11 cellular contexts compared by ENCODE assay signal in genomic region chr22:45804986-45805325, GRCh38.
DNase-seq lines count a peak whose midpoint lies in the region; TF ChIP-seq lines count a peak whose summit lies in the region.
"Had no signal": no experiment of that assay in that cellular context is flagged by ENCODE, and none has a peak within 500 bp of the region (broad histone marks: within the 10 kb centered on the region; RNA-seq: fewer than 3 reads in every experiment).

No MANE protein-coding gene starts in this region.

- no peak overlapping the region for H3K27ac ChIP-seq in HL-60 (replicated peaks)
- H3K27ac ChIP-seq in esophagus squamous epithelium, result peak overlapping the region; percentile 40 to 75 (median 61)
- H3K27ac ChIP-seq in smooth muscle cell (ENCODE audit: low read depth), result peak overlapping the region; percentile 58
- no peak overlapping the region for H3K27ac ChIP-seq in CD4-positive, alpha-beta memory T cell (ENCODE audit: low read depth, low read length)
- H3K27ac ChIP-seq: tibial nerve had no signal

- H3K9ac ChIP-seq in smooth muscle cell (ENCODE audit: low read depth), result no peak overlapping the region

- TF ChIP-seq CTCF in HL-60 (IDR thresholded peaks at IDR 0.05; ENCODE audit: insufficient read depth, low read length), result no peak
- TF ChIP-seq CTCF in esophagus squamous epithelium (IDR thresholded peaks at IDR 0.05), result no peak
- no peak for TF ChIP-seq CTCF in smooth muscle cell (IDR thresholded peaks at IDR 0.05; ENCODE audit: borderline replicate concordance, insufficient read depth, poor library complexity, severe bottlenecking)

- H3K4me3 Mint-ChIP-seq in CD4-positive, alpha-beta memory T cell, result no peak overlapping the region
- no peak overlapping the region for H3K4me3 Mint-ChIP-seq in activated CD4-positive, alpha-beta memory T cell treated with anti-CD3 and anti-CD28 coated beads, Interleukin-2, amount 10 ng/mL, durations not matched to agents 7 days and 5 days

- H3K79me2 ChIP-seq in smooth muscle cell (ENCODE audit: low read depth), result peaks cover 26% of the 10 kb centered on the region

- H3F3A ChIP-seq in smooth muscle cell (ENCODE audit: low read depth), result peaks cover 6% of the 10 kb centered on the region

- H3K27me3 ChIP-seq in HL-60 (ENCODE audit: insufficient read depth, poor library complexity, severe bottlenecking), result no peaks in the 10 kb centered on the region
- H3K27me3 ChIP-seq in esophagus squamous epithelium, result no peaks in the 10 kb centered on the region
- no peaks in the 10 kb centered on the region for H3K27me3 ChIP-seq in smooth muscle cell (ENCODE audit: low read depth)
- no peaks in the 10 kb centered on the region for H3K27me3 ChIP-seq in CD4-positive, alpha-beta memory T cell (ENCODE audit: insufficient read depth, low read length)
- H3K27me3 ChIP-seq: tibial nerve had no signal

- POLR2A ChIA-PET in CD4-positive, alpha-beta memory T cell (lab: Charles Lee; ENCODE audit: partially characterized antibody), result no interaction called here
- POLR2A ChIA-PET in activated CD4-positive, alpha-beta memory T cell treated with anti-CD3 and anti-CD28 coated beads, Interleukin-2, amount 10 ng/mL, durations not matched to agents 7 days and 5 days (lab: Charles Lee), result no interaction called here

- intact Hi-C loops in esophagus squamous epithelium (cut with DNase I), result no loop called here
- intact Hi-C loops in CD4-positive, alpha-beta memory T cell (cut with micrococcal nuclease), result no loop called here

- peaks cover 0 to 18% (median 0%) of the 10 kb centered on the region in 3 donors for H3K36me3 ChIP-seq in esophagus squamous epithelium
- H3K36me3 ChIP-seq in smooth muscle cell (ENCODE audit: low read depth), result no peaks in the 10 kb centered on the region
- H3K36me3 ChIP-seq in CD4-positive, alpha-beta memory T cell (ENCODE audit: insufficient read depth, low read length), result no peaks in the 10 kb centered on the region

- H3K4me1 ChIP-seq in esophagus squamous epithelium (peaks cover 6 to 28% (median 8%) of the 10 kb centered on the region in 3 donors), smooth muscle cell (ENCODE audit: low read depth) (no peaks in the 10 kb centered on the region)
- no peaks in the 10 kb centered on the region for H3K4me1 ChIP-seq in CD4-positive, alpha-beta memory T cell (ENCODE audit: insufficient read depth, low read length)

- H3K27me3 Mint-ChIP-seq in CD4-positive, alpha-beta memory T cell, result no peaks in the 10 kb centered on the region
- no peaks in the 10 kb centered on the region for H3K27me3 Mint-ChIP-seq in activated CD4-positive, alpha-beta memory T cell treated with anti-CD3 and anti-CD28 coated beads, Interleukin-2, amount 10 ng/mL, durations not matched to agents 7 days and 5 days

- H3K9me3 ChIP-seq in esophagus squamous epithelium (no peaks in the 10 kb centered on the region), smooth muscle cell (replicated peaks; ENCODE audit: low read depth) (no peaks in the 10 kb centered on the region)
- no peaks in the 10 kb centered on the region for H3K9me3 ChIP-seq in CD4-positive, alpha-beta memory T cell (ENCODE audit: control insufficient read depth in 1 of 2, low read length in 2 of 2)
- H3K9me3 ChIP-seq: tibial nerve had no signal

- H2AFZ ChIP-seq in smooth muscle cell (ENCODE audit: low read depth), result no peak overlapping the region

- 21 to 41% methylated on average over 3 of the region's 3 CpGs for WGBS in esophagus squamous epithelium, 2 donors
- 18% methylated on average over 3 of the region's 3 CpGs for WGBS in smooth muscle cell (ENCODE audit: low lambda C conversion rate)

- DNase-seq in HL-60 (ENCODE audit: low read depth in 1 of 2, low spot score in 1 of 2), result peak; percentile 6
- peak; percentile 95 for DNase-seq in RPMI7951 (ENCODE audit: low read depth)
- DNase-seq in esophagus squamous epithelium (lab: John Stamatoyannopoulos, UW), result no peak
- DNase-seq in smooth muscle cell (lab: John Stamatoyannopoulos, UW; ENCODE audit: unreplicated experiment), result no peak
- DNase-seq in hypothalamus (lab: John Stamatoyannopoulos, UW), result no peak
- DNase-seq in AML-193 (lab: John Stamatoyannopoulos, UW), result no peak
- DNase-seq in CD4-positive, alpha-beta memory T cell, result no peak
- DNase-seq in activated CD4-positive, alpha-beta memory T cell treated with anti-CD3 and anti-CD28 coated beads, Interleukin-2, amount 10 ng/mL, durations not matched to agents 7 days and 5 days, result no peak
- DNase-seq: activated effector memory CD4-positive, alpha-beta T cell treated with anti-CD3 and anti-CD28 coated beads, Interleukin-2, amount 50 U/mL, for 16 hours; NCI-H446 had no signal

- H4K20me1 ChIP-seq in smooth muscle cell (ENCODE audit: low read depth), result peaks cover 42% of the 10 kb centered on the region

- peaks cover 52 to 58% of the 10 kb centered on the region in 2 donors for H3K36me3 Mint-ChIP-seq in CD4-positive, alpha-beta memory T cell
- peaks cover 7% of the 10 kb centered on the region for H3K36me3 Mint-ChIP-seq in activated CD4-positive, alpha-beta memory T cell treated with anti-CD3 and anti-CD28 coated beads, Interleukin-2, amount 10 ng/mL, durations not matched to agents 7 days and 5 days (ENCODE audit: low read depth)

- peaks cover 0 to 12% (median 4%) of the 10 kb centered on the region in 4 donors for H3K4me1 Mint-ChIP-seq in CD4-positive, alpha-beta memory T cell
- peaks cover 4% of the 10 kb centered on the region for H3K4me1 Mint-ChIP-seq in activated CD4-positive, alpha-beta memory T cell treated with anti-CD3 and anti-CD28 coated beads, Interleukin-2, amount 10 ng/mL, durations not matched to agents 7 days and 5 days

- H3K4me3 ChIP-seq in HL-60 (replicated peaks; ENCODE audit: insufficient read depth, low read length) (no peak overlapping the region), esophagus squamous epithelium (no peak overlapping the region), smooth muscle cell (no peak overlapping the region)
- H3K4me3 ChIP-seq in CD4-positive, alpha-beta memory T cell (ENCODE audit: low read length in 2 of 2), result no peak overlapping the region
- H3K4me3 ChIP-seq: tibial nerve had no signal

- TF ChIP-seq POLR2A in esophagus squamous epithelium (IDR thresholded peaks at IDR 0.05), result no peak

- H3K9me3 Mint-ChIP-seq in CD4-positive, alpha-beta memory T cell, result peaks cover 0 to 2% (median 0%) of the 10 kb centered on the region in 8 donors
- no peaks in the 10 kb centered on the region for H3K9me3 Mint-ChIP-seq in activated CD4-positive, alpha-beta memory T cell treated with anti-CD3 and anti-CD28 coated beads, Interleukin-2, amount 10 ng/mL, durations not matched to agents 7 days and 5 days

- peak overlapping the region; percentile 10 for H3K4me2 ChIP-seq in smooth muscle cell

- no peak overlapping the region for H3K27ac Mint-ChIP-seq in CD4-positive, alpha-beta memory T cell
- no peak overlapping the region for H3K27ac Mint-ChIP-seq in activated CD4-positive, alpha-beta memory T cell treated with anti-CD3 and anti-CD28 coated beads, Interleukin-2, amount 10 ng/mL, durations not matched to agents 7 days and 5 days

- CTCF ChIA-PET in CD4-positive, alpha-beta memory T cell (lab: Charles Lee; ENCODE audit: partially characterized antibody), result no interaction called here
- CTCF ChIA-PET in activated CD4-positive, alpha-beta memory T cell treated with anti-CD3 and anti-CD28 coated beads, Interleukin-2, amount 10 ng/mL, durations not matched to agents 7 days and 5 days (lab: Charles Lee), result no interaction called here

Comparison
In these comparisons a context has a peak if more than half of its experiments do, and no peak if none do; other contexts are left out.
1. DNase-seq: peak in HL-60 (2 of 2) and RPMI7951 (single experiment); none in esophagus squamous epithelium (single experiment), smooth muscle cell (single experiment), hypothalamus (0 of 51), AML-193 (0 of 2), CD4-positive, alpha-beta memory T cell (0 of 5) and activated CD4-positive, alpha-beta memory T cell treated with anti-CD3 and anti-CD28 coated beads, Interleukin-2, amount 10 ng/mL, durations not matched to agents 7 days and 5 days (single experiment).
2. H3K27ac ChIP-seq: peak in esophagus squamous epithelium (4 of 4) and smooth muscle cell (single experiment); none in HL-60 (single experiment) and CD4-positive, alpha-beta memory T cell (single experiment).